ENCODE assay signal across 10 cellular contexts in genomic region chr1:21931171-21932093, GRCh38. TPM values are rescaled to one million over a fixed set of nuclear protein-coding genes. Genes with fewer than 3 reads are reported as not detected.
A peak's percentile ranks its signal among the peaks of the same experiment; 100 is the strongest.
DNase-seq lines count a peak whose midpoint lies in the region; ATAC-seq, FAIRE-seq and TF ChIP-seq lines count a peak whose summit lies in the region.
"Had no signal": no experiment of that assay in that cellular context is flagged by ENCODE, and none has a peak within 500 bp of the region (broad histone marks: within the 10 kb centered on the region; RNA-seq: fewer than 3 reads in every experiment).

No MANE protein-coding gene starts in this region.

- no peak for FAIRE-seq in pancreas (lab: Jason Lieb, UNC)

- no peak overlapping the region for H3K4me3 ChIP-seq in BLaER1 treated with 17β-estradiol and CSF1 and Interleukin-3, amounts not matched to agents 10 nM and 100 nM
- H3K4me3 ChIP-seq in SJSA1 (peak overlapping the region; percentile 16), fibroblast of the aortic adventitia (ENCODE audit: low read depth, low read length) (peak overlapping the region; percentile 22), pancreas (no peak overlapping the region)

- H3K4me2 ChIP-seq in BLaER1 treated with 17β-estradiol and CSF1 and Interleukin-3, amounts not matched to agents 10 nM and 100 nM, result peak overlapping the region; percentile 25 to 88 (median 83); a peak in 21 of 22 replicates

- peak; percentile 93 to 97 for DNase-seq in SJSA1 (ENCODE audit: low read depth in 1 of 2, low spot score in 2 of 2)
- peak; percentile 94 for DNase-seq in fibroblast of the aortic adventitia (ENCODE audit: low read depth)
- DNase-seq in pancreas, result peak in 4 of 6 donors; percentile 62 to 87 (median 68)
- DNase-seq in NCI-H1417 treated with DMSO at 0.1 percent for 48 hours (lab: John Stamatoyannopoulos, UW), result no peak
- no peak for DNase-seq in activated CD4-positive, CD25-positive, alpha-beta regulatory T cell (lab: John Stamatoyannopoulos, UW)
- DNase-seq in stimulated activated naive CD4-positive, alpha-beta T cell treated with Interleukin-2 at 50 U/mL for 16 hours (lab: John Stamatoyannopoulos, UW), result no peak
- DNase-seq: anterior cingulate cortex, DMS79 had no signal

- H3K27ac ChIP-seq in BLaER1 treated with 17β-estradiol and CSF1 and Interleukin-3, amounts not matched to agents 10 nM and 100 nM, result peak overlapping the region in 9 of 11 experiments; percentile 21 to 64 (median 48); a peak in 18 of 22 replicates
- H3K27ac ChIP-seq in SJSA1 (peak overlapping the region; percentile 94), pancreas (peak overlapping the region; percentile 68 to 86 (median 72))

- peak overlapping the region; percentile 0 to 67 (median 35); a peak in 16 of 22 replicates for H3K9ac ChIP-seq in BLaER1 treated with 17β-estradiol and CSF1 and Interleukin-3, amounts not matched to agents 10 nM and 100 nM

- intact Hi-C loops in pancreas (cut with DNase I), result no loop called here

- TF ChIP-seq CTCF in fibroblast of the aortic adventitia (IDR thresholded peaks at IDR 0.05; ENCODE audit: insufficient read depth, low read length) (no peak), pancreas (IDR thresholded peaks at IDR 0.05) (no peak)

- peaks cover 0 to 13% (median 0%) of the 10 kb centered on the region in 11 experiments; a peak in 5 of 22 replicates for H3K36me3 ChIP-seq in BLaER1 treated with 17β-estradiol and CSF1 and Interleukin-3, amounts not matched to agents 10 nM and 100 nM
- H3K36me3 ChIP-seq in SJSA1 (peaks cover 22% of the 10 kb centered on the region), pancreas (no peaks in the 10 kb centered on the region)

- H3K9me3 ChIP-seq in BLaER1 treated with 17β-estradiol and CSF1 and Interleukin-3, amounts not matched to agents 10 nM and 100 nM (replicated peaks in 1 of 11), result no peaks in the 10 kb centered on the region
- H3K9me3 ChIP-seq in SJSA1 (replicated peaks) (no peaks in the 10 kb centered on the region), pancreas (no peaks in the 10 kb centered on the region)

- peaks cover 0 to 69% (median 11%) of the 10 kb centered on the region in 11 experiments; a peak in 10 of 22 replicates for H4K20me1 ChIP-seq in BLaER1 treated with 17β-estradiol and CSF1 and Interleukin-3, amounts not matched to agents 10 nM and 100 nM

- no peaks in the 10 kb centered on the region for H3K27me3 ChIP-seq in BLaER1 treated with 17β-estradiol and CSF1 and Interleukin-3, amounts not matched to agents 10 nM and 100 nM
- H3K27me3 ChIP-seq in SJSA1 (replicated peaks), result no peaks in the 10 kb centered on the region
- H3K27me3 ChIP-seq in pancreas, result no peaks in the 10 kb centered on the region

- peaks cover 61 to 90% (median 78%) of the 10 kb centered on the region in 10 experiments for H3K4me1 ChIP-seq in BLaER1 treated with 17β-estradiol and CSF1 and Interleukin-3, amounts not matched to agents 10 nM and 100 nM
- H3K4me1 ChIP-seq in SJSA1 (replicated peaks) (peaks cover 84% of the 10 kb centered on the region), pancreas (peaks cover 0 to 13% (median 0%) of the 10 kb centered on the region in 3 donors)

- ATAC-seq in pancreas, result peak; percentile 45 to 68 (median 62)
- ATAC-seq in HG03520 (IDR thresholded peaks at IDR 0.05; ENCODE audit: unreplicated experiment), result no peak

- WGBS in pancreas, 2 donors, result 50 to 52% methylated on average over 16 of the region's 16 CpGs

RNA-seq across cellular contexts. Expression of gene HSPG2, which starts 5.7 kb away (rescaled TPM):
- total RNA-seq in SJSA1 (2014; rRNA removed; shearing (Covaris generic)), result 45.2 and 62.3 TPM in 2 replicates
- total RNA-seq in fibroblast of the aortic adventitia (ENCODE audit: low replicate concordance), result 164 and 367 TPM in 2 replicates
- 100 to 1,000 TPM in 2 of 6 donors, 10 to 100 TPM in 4; 50.4 to 164 (median 63.9) TPM for total RNA-seq in pancreas
- 100 to 1,000 TPM in 1 of 2 donors, 10 to 100 TPM in 1; 53.9 to 123 TPM for polyA plus RNA-seq in pancreas

RNA-seq across cellular contexts. Expression of gene CELA3B, which starts 45.4 kb away (rescaled TPM):
- not detected in 2 replicates for total RNA-seq in SJSA1 (2014; rRNA removed; shearing (Covaris generic))
- total RNA-seq in fibroblast of the aortic adventitia (ENCODE audit: low replicate concordance) (not detected in 2 replicates), pancreas (over 10,000 TPM in 4 of 6 donors, 1,000 to 10,000 TPM in 2; 2,923 to 21,242 (median 14,470) TPM)
- over 10,000 TPM in 1 of 2 donors, 1,000 to 10,000 TPM in 1; 6,851 to 15,141 TPM for polyA plus RNA-seq in pancreas

Comparison
In these comparisons a context has a peak if more than half of its experiments do, and no peak if none do; other contexts are left out.
1. H3K4me3 ChIP-seq: peak in SJSA1 (single experiment) and fibroblast of the aortic adventitia (single experiment); none in BLaER1 treated with 17β-estradiol and CSF1 and Interleukin-3, amounts not matched to agents 10 nM and 100 nM (0 of 10) and pancreas (0 of 4).
2. DNase-seq: peak in SJSA1 (2 of 2), fibroblast of the aortic adventitia (single experiment) and pancreas (4 of 6); none in NCI-H1417 treated with DMSO at 0.1 percent for 48 hours (single experiment), activated CD4-positive, CD25-positive, alpha-beta regulatory T cell (0 of 4) and stimulated activated naive CD4-positive, alpha-beta T cell treated with Interleukin-2 at 50 U/mL for 16 hours (single experiment).
3. RNA of gene CELA3B, which starts 45.4 kb away (total RNA-seq): 2,923 to 21,242 TPM in pancreas; not detected in SJSA1 and not detected in fibroblast of the aortic adventitia; every median in the first group is over 1,000 times any median in the second.
4. Peak in every context shown above with its lines, with median percentiles within 50 percentile points of each other: H3K27ac ChIP-seq.